In genomic region chr12:124428136-124428791, GRCh38 we compare ENCODE assay signal across 10 cellular contexts.
A peak's percentile ranks its signal among the peaks of the same experiment; 100 is the strongest.
DNase-seq lines count a peak whose midpoint lies in the region; ATAC-seq and TF ChIP-seq lines count a peak whose summit lies in the region.
"Had no signal": no experiment of that assay in that cellular context is flagged by ENCODE, and none has a peak within 500 bp of the region (broad histone marks: within the 10 kb centered on the region; RNA-seq: fewer than 3 reads in every experiment).

No MANE protein-coding gene starts in this region.

- peaks cover 0 to 75% of the 10 kb centered on the region in 2 donors for H3K36me3 ChIP-seq in left lung

- H3K9me3 Mint-ChIP-seq in brain = no peaks in the 10 kb centered on the region
- H3K9me3 Mint-ChIP-seq in activated naive CD8-positive, alpha-beta T cell treated with anti-CD3 and anti-CD28 coated beads for 36 hours = no peaks in the 10 kb centered on the region

- H3K4me3 Mint-ChIP-seq in brain = peak overlapping the region in 4 of 5 experiments; percentile 31 to 57 (median 52)
- H3K4me3 Mint-ChIP-seq in activated naive CD8-positive, alpha-beta T cell treated with anti-CD3 and anti-CD28 coated beads for 36 hours = no peak overlapping the region

- peak; percentile 87 for DNase-seq in NCI-H2171 treated with DMSO at 0.1 percent for 48 hours (lab: John Stamatoyannopoulos, UW)
- no peak for DNase-seq in left lung
- peak; percentile 71 for DNase-seq in superior temporal gyrus (ENCODE audit: extremely low spot score)
- no peak for DNase-seq in activated naive CD8-positive, alpha-beta T cell treated with anti-CD3 and anti-CD28 coated beads for 36 hours
- no peak for DNase-seq in HPDE6-E6E7 (ENCODE audit: extremely low spot score)
- DNase-seq in medulla oblongata (ENCODE audit: extremely low spot score) = no peak
- DNase-seq: stimulated activated naive CD4-positive, alpha-beta T cell treated with Interleukin-2 at 50 U/mL for 16 hours had no signal

- no peaks in the 10 kb centered on the region for H3K27me3 ChIP-seq in left lung

- H3K4me3 ChIP-seq in left lung = no peak overlapping the region
- H3K4me3 ChIP-seq: lung had no signal

- H3K27ac ChIP-seq in left lung = peak overlapping the region in 1 of 2 donors; percentile 57

- peaks cover 6% of the 10 kb centered on the region for H3K27me3 Mint-ChIP-seq in brain
- no peaks in the 10 kb centered on the region for H3K27me3 Mint-ChIP-seq in activated naive CD8-positive, alpha-beta T cell treated with anti-CD3 and anti-CD28 coated beads for 36 hours

- H3K4me1 Mint-ChIP-seq in brain = peaks cover 88% of the 10 kb centered on the region
- H3K4me1 Mint-ChIP-seq in activated naive CD8-positive, alpha-beta T cell treated with anti-CD3 and anti-CD28 coated beads for 36 hours = no peaks in the 10 kb centered on the region

- TF ChIP-seq CTCF in brain (conservative IDR thresholded peaks at IDR 0.05) (no peak), left lung (IDR thresholded peaks at IDR 0.05) (no peak)

- H3K27ac Mint-ChIP-seq in brain = peak overlapping the region; percentile 89 to 98 (median 95)
- no peak overlapping the region for H3K27ac Mint-ChIP-seq in activated naive CD8-positive, alpha-beta T cell treated with anti-CD3 and anti-CD28 coated beads for 36 hours

- no peaks in the 10 kb centered on the region for H3K9me3 ChIP-seq in left lung

- H3K4me1 ChIP-seq in left lung = peaks cover 22 to 62% of the 10 kb centered on the region in 2 donors

- intact Hi-C loops in left lung (cut with DNase I) = no loop called here

- ATAC-seq in left lung (peak; percentile 10), GM19455 (IDR thresholded peaks at IDR 0.05; ENCODE audit: unreplicated experiment) (no peak)

- H3K36me3 Mint-ChIP-seq in brain = peaks cover 30% of the 10 kb centered on the region
- peaks cover 22% of the 10 kb centered on the region for H3K36me3 Mint-ChIP-seq in activated naive CD8-positive, alpha-beta T cell treated with anti-CD3 and anti-CD28 coated beads for 36 hours

Comparison
In these comparisons a context has a peak if more than half of its experiments do, and no peak if none do; other contexts are left out.
1. DNase-seq: peak in NCI-H2171 treated with DMSO at 0.1 percent for 48 hours (single experiment) and superior temporal gyrus (single experiment); none in left lung (0 of 2), activated naive CD8-positive, alpha-beta T cell treated with anti-CD3 and anti-CD28 coated beads for 36 hours (single experiment), HPDE6-E6E7 (single experiment) and medulla oblongata (single experiment).